In genomic region chr13:93477238-93477637, GRCh38 we compare ENCODE assay signal across 1 cellular context.
TF ChIP-seq lines count a peak whose summit lies in the region.

No MANE protein-coding gene starts in this region.

TF ChIP-seq in IMR-90, 13 proteins besides CTCF, POLR2A, EP300 and RAD21 (continued from another document):
- TF ChIP-seq CHD1 (IDR thresholded peaks at IDR 0.05; ENCODE audit: low read depth, low read length) (no peak), MXI1 (IDR thresholded peaks at IDR 0.05; ENCODE audit: borderline replicate concordance, low read depth, low read length) (no peak), USF2 (IDR thresholded peaks at IDR 0.05; ENCODE audit: low read depth, low read length) (no peak), RFX5 (IDR thresholded peaks at IDR 0.05; ENCODE audit: low read depth, low read length) (no peak), MAFK (IDR thresholded peaks at IDR 0.05; ENCODE audit: low read depth, low read length) (no peak)
